Comparison of ENCODE assay signal across 17 cellular contexts in the genomic region with DNA sequence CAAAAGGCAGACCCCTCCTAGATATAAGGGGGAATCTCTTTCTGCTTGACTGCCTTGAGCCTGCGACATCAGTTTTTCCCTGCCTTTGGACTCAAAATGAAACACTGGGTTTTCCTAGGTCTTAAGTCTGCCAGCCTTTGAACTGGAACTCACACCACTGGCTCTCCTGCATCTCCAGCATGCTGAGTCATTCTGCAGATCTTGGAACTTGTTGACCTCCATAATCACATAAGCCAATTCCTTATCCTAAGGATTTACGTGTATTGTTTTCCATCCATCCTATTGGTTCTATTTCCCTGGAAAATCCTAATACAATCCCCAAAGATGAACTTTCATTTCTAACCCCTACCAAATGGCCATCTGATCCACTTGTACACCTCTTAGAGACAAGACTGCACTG.
"Had no signal": no experiment of that assay in that cellular context is flagged by ENCODE, and none has a peak within 500 bp of the region (broad histone marks: within the 10 kb centered on the region; RNA-seq: fewer than 3 reads in every experiment).

No MANE protein-coding gene starts in this region.

- H3K9me3 ChIP-seq: esophagus squamous epithelium, left ventricle myocardium inferior, mucosa of descending colon, neutrophil, spleen had no signal

- H3K4me1 Mint-ChIP-seq: immature natural killer cell had no signal

- H3K4me3 Mint-ChIP-seq: activated naive CD4-positive, alpha-beta T cell treated with anti-CD3 and anti-CD28 coated beads, Interleukin-2, amount 50 U/mL, for 24 hours; activated T-cell treated with anti-CD3 and anti-CD28 coated beads, Interleukin-2, amount 50 U/mL, for 72 hours; immature natural killer cell; naive thymus-derived CD4-positive, alpha-beta T cell had no signal

- H3K27me3 ChIP-seq: cardiac muscle cell, esophagus squamous epithelium, neutrophil, spleen had no signal

- ATAC-seq: activated T-cell treated with anti-CD3 and anti-CD28 coated beads, Interleukin-2, amount 50 U/mL, for 72 hours; mucosa of descending colon; naive thymus-derived CD4-positive, alpha-beta T cell had no signal

- H3K4me1 ChIP-seq: esophagus squamous epithelium had no signal

- H3K27ac Mint-ChIP-seq: activated naive CD4-positive, alpha-beta T cell treated with anti-CD3 and anti-CD28 coated beads, Interleukin-2, amount 50 U/mL, for 24 hours; activated T-cell treated with anti-CD3 and anti-CD28 coated beads, Interleukin-2, amount 50 U/mL, for 72 hours; immature natural killer cell; naive thymus-derived CD4-positive, alpha-beta T cell had no signal

- H3K36me3 Mint-ChIP-seq: immature natural killer cell had no signal

- H3K27ac ChIP-seq: cardiac muscle cell, esophagus squamous epithelium, left ventricle myocardium inferior, neutrophil, spleen had no signal

- H3K4me3 ChIP-seq: cardiac muscle cell, esophagus squamous epithelium, left ventricle myocardium inferior, mucosa of descending colon, spleen had no signal

- DNase-seq: activated CD4-positive, alpha-beta T cell treated with anti-CD3 and anti-CD28 coated beads, Interleukin-2, amount 50 U/mL, for 4 hours; activated effector memory CD4-positive, alpha-beta T cell treated with anti-CD3 and anti-CD28 coated beads, Interleukin-2, amount 50 U/mL, for 16 hours; activated T-cell treated with anti-CD3 and anti-CD28 coated beads, Interleukin-2, amount 50 U/mL, for 72 hours; dermis blood vessel endothelial cell; effector memory CD4-positive, alpha-beta T cell; esophagus squamous epithelium; immature natural killer cell; kidney glomerular epithelial cell; left ventricle myocardium inferior; mucosa of descending colon; naive thymus-derived CD4-positive, alpha-beta T cell; spleen; stimulated activated CD4-positive, alpha-beta T cell treated with anti-CD3 and anti-CD28 coated beads, Interleukin-4, amount 100 ng/mL, for 4 hours; stimulated activated naive CD4-positive, alpha-beta T cell had no signal

- H3K9me3 Mint-ChIP-seq: activated naive CD4-positive, alpha-beta T cell treated with anti-CD3 and anti-CD28 coated beads, Interleukin-2, amount 50 U/mL, for 24 hours; activated T-cell treated with anti-CD3 and anti-CD28 coated beads, Interleukin-2, amount 50 U/mL, for 72 hours; immature natural killer cell had no signal

- H3K27me3 Mint-ChIP-seq: activated naive CD4-positive, alpha-beta T cell treated with anti-CD3 and anti-CD28 coated beads, Interleukin-2, amount 50 U/mL, for 24 hours had no signal

- H3K36me3 ChIP-seq: cardiac muscle cell, esophagus squamous epithelium, left ventricle myocardium inferior, neutrophil had no signal
